13 cellular contexts compared by ENCODE assay signal in genomic region chr14:100308112-100308792, GRCh38. TPM values are rescaled to one million over a fixed set of nuclear protein-coding genes. Genes with fewer than 3 reads are reported as not detected.
DNase-seq lines count a peak whose midpoint lies in the region; ATAC-seq and TF ChIP-seq lines count a peak whose summit lies in the region.
"Had no signal": no experiment of that assay in that cellular context is flagged by ENCODE, and none has a peak within 500 bp of the region (broad histone marks: within the 10 kb centered on the region; RNA-seq: fewer than 3 reads in every experiment).

No MANE protein-coding gene starts in this region.

- H3K27ac ChIP-seq in SK-N-SH (ENCODE audit: low read depth in 2 of 2, low read length in 1 of 2): no peak overlapping the region
- peak overlapping the region; percentile 94 to 96 for H3K27ac ChIP-seq in prostate gland
- no peak overlapping the region for H3K27ac ChIP-seq in spleen

- H3K9me3 Mint-ChIP-seq in IgD-negative memory B cell (no peaks in the 10 kb centered on the region), endothelial cell (ENCODE audit: unreplicated experiment) (no peaks in the 10 kb centered on the region)
- H3K9me3 Mint-ChIP-seq: activated naive CD8-positive, alpha-beta T cell treated with anti-CD3 and anti-CD28 coated beads, Interleukin-2, amount 50 U/mL, for 24 hours had no signal

- peaks cover 18% of the 10 kb centered on the region for H4K20me1 ChIP-seq in SK-N-SH (ENCODE audit: insufficient read depth)

- POLR2A ChIA-PET in SK-N-SH (lab: Yijun Ruan, JAX): interaction anchor here (0.6 kb wide), 1 partner anchor 68 kb away, joined by 3 read pairs; no protein-coding TSS in a partner anchor

- TF ChIP-seq RAD21 in SK-N-SH (IDR thresholded peaks at IDR 0.05; ENCODE audit: low read length): 0 out of 2 replicates have a peak, but pooled peaks have one; percentile 8

- H2AFZ ChIP-seq in SK-N-SH (ENCODE audit: low read depth): no peak overlapping the region

- H3K4me1 Mint-ChIP-seq in IgD-negative memory B cell (peaks cover 16 to 22% (median 21%) of the 10 kb centered on the region in 3 donors), endothelial cell (ENCODE audit: unreplicated experiment) (peaks cover 44% of the 10 kb centered on the region)

- peaks cover 25% of the 10 kb centered on the region; the same call in 1 of the 2 replicates for H3K79me2 ChIP-seq in SK-N-SH (ENCODE audit: insufficient read depth)

- H3K27me3 ChIP-seq in SK-N-SH (ENCODE audit: insufficient read depth): no peaks in the 10 kb centered on the region
- H3K27me3 ChIP-seq in prostate gland (replicated peaks; ENCODE audit: insufficient read depth): no peaks in the 10 kb centered on the region
- peaks cover 0 to 4% (median 0%) of the 10 kb centered on the region in 7 donors for H3K27me3 ChIP-seq in spleen (replicated peaks in 1 of 7)

- H3K36me3 ChIP-seq in SK-N-SH (replicated peaks in 1 of 2; ENCODE audit: control insufficient read depth in 1 of 2, insufficient read depth in 2 of 2, low read length in 1 of 2) (no peaks in the 10 kb centered on the region), prostate gland (no peaks in the 10 kb centered on the region), spleen (no peaks in the 10 kb centered on the region)

- peak overlapping the region; percentile 99; the same call in 1 of the 2 replicates for H3K4me2 ChIP-seq in SK-N-SH

- peak overlapping the region in 3 of 4 donors; percentile 81 to 91 (median 89) for H3K4me3 Mint-ChIP-seq in IgD-negative memory B cell
- peak overlapping the region; percentile 32 for H3K4me3 Mint-ChIP-seq in endothelial cell (ENCODE audit: unreplicated experiment)

- H3K9me2 ChIP-seq in SK-N-SH: no peaks in the 10 kb centered on the region

- no peak for TF ChIP-seq EP300 in SK-N-SH (IDR thresholded peaks at IDR 0.05; ENCODE audit: borderline replicate concordance in 1 of 2, low read depth in 1 of 2, low read length in 1 of 2)

- CTCF ChIA-PET in SK-N-SH (lab: Yijun Ruan, JAX): interaction anchor here (0.6 to 2.4 kb wide), 6 partner anchors 22 to 193 kb away, joined by 3 to 12 read pairs (median 4); no protein-coding TSS in a partner anchor

- H3F3A ChIP-seq in SK-N-SH (replicated peaks; ENCODE audit: insufficient read depth): no peaks in the 10 kb centered on the region

- intact Hi-C loops in prostate gland (cut with DNase I): loop anchor here (5.0 kb wide), 2 partner anchors 66 to 69 kb away; partner anchors contain the start of gene WDR25
- intact Hi-C loops in spleen (cut with DNase I; ENCODE audit: low total_unique reads): no loop called here

- H3K36me3 Mint-ChIP-seq in IgD-negative memory B cell (peaks cover 2% of the 10 kb centered on the region), endothelial cell (ENCODE audit: low read depth, unreplicated experiment) (no peaks in the 10 kb centered on the region)

- no peak for TF ChIP-seq CTCF in SK-N-SH (IDR thresholded peaks at IDR 0.05)
- TF ChIP-seq CTCF in endothelial cell (IDR thresholded peaks at IDR 0.05; ENCODE audit: unreplicated experiment): no peak
- no peak for TF ChIP-seq CTCF in prostate gland (IDR thresholded peaks at IDR 0.05)
- no peak for TF ChIP-seq CTCF in spleen (IDR thresholded peaks at IDR 0.05 in 8 of 11, conservative IDR thresholded peaks at IDR 0.05 in 3 of 11)

- no peaks in the 10 kb centered on the region for H3K9me3 ChIP-seq in SK-N-SH
- no peaks in the 10 kb centered on the region for H3K9me3 ChIP-seq in prostate gland
- H3K9me3 ChIP-seq in spleen: no peaks in the 10 kb centered on the region

- peaks cover 2% of the 10 kb centered on the region for H3K27me3 Mint-ChIP-seq in IgD-negative memory B cell
- H3K27me3 Mint-ChIP-seq in endothelial cell (ENCODE audit: unreplicated experiment): peaks cover 7% of the 10 kb centered on the region

- no peak for ATAC-seq in SK-N-SH treated with all-trans-retinoic acid at 6 μM for 48 hours
- ATAC-seq in left lobe of liver: no peak
- ATAC-seq: activated naive CD8-positive, alpha-beta T cell treated with anti-CD3 and anti-CD28 coated beads, Interleukin-2, amount 50 U/mL, for 24 hours had no signal

- no peak for TF ChIP-seq POLR2A in prostate gland (IDR thresholded peaks at IDR 0.05)
- no peak for TF ChIP-seq POLR2A in spleen (IDR thresholded peaks at IDR 0.05)

- DNase-seq in SK-N-SH: no peak
- no peak for DNase-seq in endothelial cell (ENCODE audit: low spot score)
- no peak for DNase-seq in prostate gland (ENCODE audit: low spot score)
- DNase-seq in left lobe of liver (ENCODE audit: low spot score): no peak
- DNase-seq in spleen: no peak
- no peak for DNase-seq in hypothalamus (lab: John Stamatoyannopoulos, UW)
- DNase-seq: activated naive CD8-positive, alpha-beta T cell treated with anti-CD3 and anti-CD28 coated beads, Interleukin-2, amount 50 U/mL, for 24 hours; effector CD8-positive, alpha-beta T cell; stimulated activated CD4-positive, alpha-beta T cell treated with anti-CD3 and anti-CD28 coated beads, Interleukin-12 subunit alpha, Interleukin-12 subunit beta, amount 100 ng/mL, for 4 hours had no signal

- H3K9ac ChIP-seq in SK-N-SH: no peak overlapping the region

- no peak overlapping the region for H3K27ac Mint-ChIP-seq in IgD-negative memory B cell
- H3K27ac Mint-ChIP-seq in endothelial cell (ENCODE audit: unreplicated experiment): no peak overlapping the region
- H3K27ac Mint-ChIP-seq: activated naive CD8-positive, alpha-beta T cell treated with anti-CD3 and anti-CD28 coated beads, Interleukin-2, amount 50 U/mL, for 24 hours had no signal

- peak overlapping the region in 1 of 2 experiments; percentile 90; a peak in 1 of 4 replicates for H3K4me3 ChIP-seq in SK-N-SH (ENCODE audit: low read depth in 2 of 2, low read length in 1 of 2)
- H3K4me3 ChIP-seq in prostate gland: no peak overlapping the region
- H3K4me3 ChIP-seq in spleen: peak overlapping the region in 1 of 8 donors; percentile 97

- WGBS in SK-N-SH (ENCODE audit: low lambda C conversion rate): 89% methylated on average over 7 of the region's 7 CpGs
- WGBS in prostate gland: 71% methylated on average over 7 of the region's 7 CpGs
- WGBS in spleen, 5 donors: 74 to 82% (median 76%) methylated on average over 7 of the region's 7 CpGs

- H3K4me1 ChIP-seq in SK-N-SH (ENCODE audit: control insufficient read depth in 1 of 2, insufficient read depth in 2 of 2, low read depth in 1 of 2, low read length in 1 of 2): peaks cover 0 to 39% of the 10 kb centered on the region in 2 experiments; a peak in 2 of 4 replicates
- peaks cover 13% of the 10 kb centered on the region for H3K4me1 ChIP-seq in prostate gland (replicated peaks)
- peaks cover 9 to 87% (median 62%) of the 10 kb centered on the region in 6 donors for H3K4me1 ChIP-seq in spleen

TF ChIP-seq in SK-N-SH, 30 proteins besides CTCF, POLR2A, EP300 and RAD21:
- TF ChIP-seq TCF12 (IDR thresholded peaks at IDR 0.05) (no peak), MXI1 (IDR thresholded peaks at IDR 0.05; ENCODE audit: low read depth, low read length) (peak; percentile 45; the same call in 1 of the 2 replicates), RXRA (IDR thresholded peaks at IDR 0.05; ENCODE audit: borderline replicate concordance, low read depth) (no peak), SIN3A (IDR thresholded peaks at IDR 0.05; ENCODE audit: borderline replicate concordance, low read depth, low read length) (no peak), GATA2 (CRISPR knock-in tag; IDR thresholded peaks at IDR 0.05) (peak; percentile 62), FOXJ3 (CRISPR knock-in tag; IDR thresholded peaks at IDR 0.05) (no peak)

TF ChIP-seq in SK-N-SH treated with all-trans-retinoic acid at 6 μM for 48 hours, 23 proteins besides CTCF, POLR2A, EP300 and RAD21 (continues in another document):
- TF ChIP-seq ZFP3 (CRISPR knock-in tag; IDR thresholded peaks at IDR 0.05) (no peak), TOX (CRISPR knock-in tag; IDR thresholded peaks at IDR 0.05; ENCODE audit: borderline replicate concordance) (no peak), ZNF8 (CRISPR knock-in tag; IDR thresholded peaks at IDR 0.05) (no peak), OSR1 (CRISPR knock-in tag; IDR thresholded peaks at IDR 0.05) (no peak)
- TF ChIP-seq, protein P1, sequence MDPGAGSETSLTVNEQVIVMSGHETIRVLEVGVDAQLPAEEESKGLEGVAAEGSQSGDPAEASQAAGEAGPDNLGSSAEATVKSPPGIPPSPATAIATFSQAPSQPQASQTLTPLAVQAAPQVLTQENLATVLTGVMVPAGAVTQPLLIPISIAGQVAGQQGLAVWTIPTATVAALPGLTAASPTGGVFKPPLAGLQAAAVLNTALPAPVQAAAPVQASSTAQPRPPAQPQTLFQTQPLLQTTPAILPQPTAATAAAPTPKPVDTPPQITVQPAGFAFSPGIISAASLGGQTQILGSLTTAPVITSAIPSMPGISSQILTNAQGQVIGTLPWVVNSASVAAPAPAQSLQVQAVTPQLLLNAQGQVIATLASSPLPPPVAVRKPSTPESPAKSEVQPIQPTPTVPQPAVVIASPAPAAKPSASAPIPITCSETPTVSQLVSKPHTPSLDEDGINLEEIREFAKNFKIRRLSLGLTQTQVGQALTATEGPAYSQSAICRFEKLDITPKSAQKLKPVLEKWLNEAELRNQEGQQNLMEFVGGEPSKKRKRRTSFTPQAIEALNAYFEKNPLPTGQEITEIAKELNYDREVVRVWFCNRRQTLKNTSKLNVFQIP (CRISPR knock-in tag; IDR thresholded peaks at IDR 0.05; ENCODE audit: borderline replicate concordance, low read depth): no peak

RNA-seq across cellular contexts. Expression of gene SLC25A29, which starts 2.0 kb away (rescaled TPM):
- 66.9 and 84.6 TPM in 2 replicates for polyA plus RNA-seq in SK-N-SH (2012; rRNA removed)
- 13.9 and 26.7 TPM in 2 replicates for polyA plus RNA-seq in SK-N-SH (2012; cell fraction: cytosol; rRNA removed)
- 442 and 628 TPM in 2 replicates for polyA plus RNA-seq in SK-N-SH (2012; cell fraction: nucleus; rRNA removed)
- 3.4 TPM for polyA plus RNA-seq in IgD-negative memory B cell
- 165 TPM for total RNA-seq in endothelial cell (ENCODE audit: unreplicated experiment)
- total RNA-seq in prostate gland: 100 to 1,000 TPM; 147 to 169 TPM
- total RNA-seq in left lobe of liver: 34.1 TPM
- total RNA-seq in spleen: 10 to 100 TPM; 19.6 to 42.7 (median 33.9) TPM
- 10 to 100 TPM; 26.2 to 52.9 (median 30.2) TPM for polyA plus RNA-seq in spleen

RNA-seq across cellular contexts. Expression of gene SLC25A47, which starts 14.9 kb away (rescaled TPM):
- not detected in 2 replicates for polyA plus RNA-seq in SK-N-SH (2012; rRNA removed)
- not detected in 2 replicates for polyA plus RNA-seq in SK-N-SH (2012; cell fraction: cytosol; rRNA removed)
- polyA plus RNA-seq in SK-N-SH (2012; cell fraction: nucleus; rRNA removed): 0.06 TPM in 1 of 2 replicates, not detected in the other
- not detected for polyA plus RNA-seq in IgD-negative memory B cell
- not detected for total RNA-seq in endothelial cell (ENCODE audit: unreplicated experiment)
- total RNA-seq in prostate gland: under 1 TPM in 1 of 2 donors, not detected in 1; 0.51 TPM
- 191 TPM for total RNA-seq in left lobe of liver
- not detected for total RNA-seq in spleen
- polyA plus RNA-seq in spleen: under 1 TPM in 2 of 3 donors, not detected in 1; 0.03 to 0.11 TPM
- total RNA-seq: NCI-H460 had no signal
- polyA plus RNA-seq: BJ had no signal

Comparison
In these comparisons a context has a peak if more than half of its experiments do, and no peak if none do; other contexts are left out.
1. H3K27ac ChIP-seq: peak in prostate gland (2 of 2); none in SK-N-SH (0 of 2) and spleen (0 of 8).
2. RNA of gene SLC25A47, which starts 14.9 kb away (total RNA-seq): 191 TPM in left lobe of liver (single experiment); 0.51 TPM in prostate gland, not detected in endothelial cell (single experiment) and not detected in spleen; every median in the first group is over 100 times any median in the second.